Comparison of ENCODE assay signal across 3 cellular contexts in the genomic region with DNA sequence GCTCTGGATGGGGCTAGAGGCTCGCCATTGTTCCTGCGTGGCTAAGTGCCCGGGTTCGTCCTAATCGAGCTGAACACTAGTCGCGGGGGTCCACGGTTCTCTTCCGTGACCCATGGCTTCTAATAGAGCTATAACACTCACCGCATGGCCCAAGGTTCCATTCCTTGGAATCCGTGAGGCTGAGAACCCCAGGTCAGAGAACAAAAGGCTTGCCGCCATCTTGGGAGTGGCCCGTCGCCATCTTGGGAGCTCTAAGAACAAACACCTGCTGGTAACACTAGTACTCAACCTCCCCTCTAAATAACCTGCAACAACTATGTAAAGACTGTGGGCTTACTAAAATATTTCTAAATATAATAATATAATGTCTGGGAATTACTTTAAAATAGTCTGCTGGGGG. TPM values are rescaled to one million over a fixed set of nuclear protein-coding genes. Genes with fewer than 3 reads are reported as not detected.
DNase-seq lines count a peak whose midpoint lies in the region; ATAC-seq, FAIRE-seq and TF ChIP-seq lines count a peak whose summit lies in the region.
"Not testable (repeated sequence)": the region's sequence is repeated elsewhere in the genome, so short reads cannot be mapped to it uniquely, and the experiment has no call there.
"Had no signal": no experiment of that assay in that cellular context is flagged by ENCODE, and none has a peak within 500 bp of the region (broad histone marks: within the 10 kb centered on the region; RNA-seq: fewer than 3 reads in every experiment).

No MANE protein-coding gene starts in this region.

- not testable (repeated sequence) for H3K9me3 ChIP-seq in H1 (ENCODE audit: insufficient read depth in 2 of 2, low read depth in 1 of 2, low read length in 1 of 2)

- H3K4me3 ChIP-seq in GM23338; H1 (ENCODE audit: extremely low read depth in 1 of 4, insufficient read depth in 2 of 4, low read depth in 3 of 4, low read length in 4 of 4): not testable (repeated sequence)

- H2BK5ac ChIP-seq in H1 (ENCODE audit: low read depth, low read length), result not testable (repeated sequence)

- CTCF ChIA-PET in H1 (lab: Charles Lee; ENCODE audit: partially characterized antibody), result interaction anchor here (1.4 kb wide), 1 partner anchor 23 kb away, joined by 3 read pairs; no protein-coding TSS in a partner anchor

- H3K56ac ChIP-seq in H1 (replicated peaks; ENCODE audit: insufficient read length, low read depth, low read length), result not testable (repeated sequence)

- H3K9me3 Mint-ChIP-seq in GM23338, result not testable (repeated sequence)

- TF ChIP-seq POLR2A in H1 (IDR thresholded peaks at IDR 0.05; ENCODE audit: control extremely low read depth in 1 of 2, low read depth in 2 of 2, low read length in 2 of 2), result not testable (repeated sequence)

- not testable (repeated sequence) for H2BK12ac ChIP-seq in H1 (ENCODE audit: low read depth, low read length)

- not testable (repeated sequence) for ATAC-seq in GM23338

- not testable (repeated sequence) for H2BK15ac ChIP-seq in H1 (ENCODE audit: low read length)

- not testable (repeated sequence) for TF ChIP-seq CTCF in GM23338 (conservative IDR thresholded peaks at IDR 0.05; ENCODE audit: low read depth in 2 of 2); H1 (IDR thresholded peaks at IDR 0.05; ENCODE audit: control extremely low read depth in 1 of 3, insufficient read depth in 1 of 3, low read depth in 1 of 3, low read length in 3 of 3)

- not testable (repeated sequence) for H3K27ac Mint-ChIP-seq in GM23338

- POLR2A ChIA-PET in H1 (lab: Charles Lee; ENCODE audit: partially characterized antibody), result interaction anchor here (2.0 kb wide), 1 partner anchor 13 kb away, joined by 5 read pairs; no protein-coding TSS in a partner anchor

- H3K9me2 ChIP-seq in GM23338 (ENCODE audit: insufficient read depth), result not testable (repeated sequence)

- 98% methylated on average over 14 of the region's 14 CpGs; no CpG with 5 or more reads in 1 of the 2 experiments for WGBS in H1 (ENCODE audit: extremely low coverage in 1 of 2, insufficient coverage in 1 of 2, insufficient read length in 1 of 2, insufficient replicate concordance in 2 of 2, low coverage in 1 of 2, low lambda C conversion rate in 2 of 2, missing lambda C conversion rate in 1 of 2), 2 experiments

- not testable (repeated sequence) for TF ChIP-seq RAD21 in H1 (IDR thresholded peaks at IDR 0.05 in 1 of 2, conservative IDR thresholded peaks at IDR 0.05 in 1 of 2; ENCODE audit: low read depth in 2 of 2, low read length in 2 of 2)

- H3K23me2 ChIP-seq in H1 (ENCODE audit: low read depth, low read length), result not testable (repeated sequence)

- H2BK20ac ChIP-seq in H1 (ENCODE audit: low read length), result not testable (repeated sequence)

- not testable (repeated sequence) for H3K79me2 ChIP-seq in GM23338 (replicated peaks; ENCODE audit: insufficient read depth); H1 (ENCODE audit: control insufficient read depth in 1 of 2, insufficient read depth in 2 of 2, low read length in 2 of 2)

- H3K36me3 Mint-ChIP-seq in GM23338 (ENCODE audit: low read depth), result not testable (repeated sequence)

- not testable (repeated sequence) for H3K36me3 ChIP-seq in GM23338 (ENCODE audit: insufficient read depth); H1 (ENCODE audit: control insufficient read depth in 2 of 4, insufficient read depth in 4 of 4, low read length in 3 of 4)

- H3K4me3 Mint-ChIP-seq in GM23338, result not testable (repeated sequence)

- H3K27me3 ChIP-seq in GM23338 (ENCODE audit: insufficient read depth); H1 (replicated peaks in 1 of 4; ENCODE audit: control insufficient read depth in 3 of 4, extremely low read depth in 1 of 4, insufficient read depth in 3 of 4, low read length in 3 of 4): not testable (repeated sequence)

- not testable (repeated sequence) for H3K14ac ChIP-seq in H1 (ENCODE audit: insufficient read length)

- H3K23ac ChIP-seq in H1 (ENCODE audit: insufficient read length), result not testable (repeated sequence)

- H3K4me1 ChIP-seq in GM23338 (ENCODE audit: insufficient read depth); H1 (replicated peaks in 1 of 4; ENCODE audit: control insufficient read depth in 3 of 4, insufficient read depth in 4 of 4, low read length in 3 of 4): not testable (repeated sequence)

- not testable (repeated sequence) for H3K4ac ChIP-seq in H1 (replicated peaks; ENCODE audit: insufficient read length, low read depth, low read length)

- H2BK120ac ChIP-seq in H1 (replicated peaks; ENCODE audit: low read depth, low read length), result not testable (repeated sequence)

- FAIRE-seq in H1 (lab: Jason Lieb, UNC), result not testable (repeated sequence)

- H4K8ac ChIP-seq in H1 (ENCODE audit: extremely low read depth, insufficient read depth, low read length), result not testable (repeated sequence)

- not testable (repeated sequence) for H4K5ac ChIP-seq in H1 (ENCODE audit: insufficient read length, low read depth, low read length)

- H4K91ac ChIP-seq in H1 (replicated peaks; ENCODE audit: insufficient read length, low read length), result not testable (repeated sequence)

- peak overlapping the region; percentile 32 for H2AFZ ChIP-seq in GM23338
- H2AFZ ChIP-seq in H1 (ENCODE audit: low read length), result not testable (repeated sequence)

- H3K9ac ChIP-seq in H1 (replicated peaks in 1 of 4; ENCODE audit: extremely low read depth in 1 of 4, low read depth in 3 of 4, low read length in 3 of 4), result not testable (repeated sequence)

- H4K20me1 ChIP-seq in GM23338 (replicated peaks; ENCODE audit: insufficient read depth); H1 (replicated peaks in 1 of 2; ENCODE audit: control insufficient read depth in 1 of 2, insufficient read depth in 2 of 2, low read length in 2 of 2): not testable (repeated sequence)

- not testable (repeated sequence) for H3K27ac ChIP-seq in GM23338 (ENCODE audit: low read depth); H1 (ENCODE audit: low read depth, low read length)

- H3F3A ChIP-seq in GM23338 (replicated peaks; ENCODE audit: low read depth), result not testable (repeated sequence)

- H3K79me1 ChIP-seq in H1 (ENCODE audit: low read depth, low read length), result not testable (repeated sequence)

- not testable (repeated sequence) for H3K18ac ChIP-seq in H1 (ENCODE audit: extremely low read depth, low read length)

- H3K4me1 Mint-ChIP-seq in GM23338, result not testable (repeated sequence)

- not testable (repeated sequence) for H3K4me2 ChIP-seq in GM23338; H1 (ENCODE audit: insufficient read depth in 1 of 2, low read depth in 2 of 2, low read length in 2 of 2)

- not testable (repeated sequence) for TF ChIP-seq EP300 in H1 (IDR thresholded peaks at IDR 0.05; ENCODE audit: borderline replicate concordance in 1 of 2, low read depth in 2 of 2, low read length in 2 of 2)

- peaks cover 13% of the 10 kb centered on the region for H3K27me3 Mint-ChIP-seq in GM23338 (ENCODE audit: insufficient read depth, low read depth, poor library complexity)

- H2AK5ac ChIP-seq in H1 (ENCODE audit: low read depth, low read length), result not testable (repeated sequence)

- not testable (repeated sequence) for DNase-seq in GM23338 (ENCODE audit: low spot score); H1 (ENCODE audit: low read depth in 1 of 2, low spot score in 2 of 2)

TF ChIP-seq in H1, 55 proteins besides CTCF, POLR2A, EP300 and RAD21:
- peak; percentile 73; the same call in 1 of the 2 replicates for TF ChIP-seq YY1 (IDR thresholded peaks at IDR 0.05; ENCODE audit: low read depth, low read length)

RNA-seq across cellular contexts. Expression of a gene that starts 25.0 kb away (rescaled TPM):
- 5.8 and 7.9 TPM in 2 replicates for total RNA-seq in GM23338 (2014; rRNA removed; shearing (Covaris generic))
- polyA plus RNA-seq in GM23338 (2016; fragmentation: Nextera tagmentation; extraction: Ambion mirVana) (3.9 and 4.4 TPM in 2 replicates), H1 (2011; rRNA removed) (9.4 and 12.1 TPM in 2 replicates)
- 6.5 and 6.7 TPM in 2 replicates for total RNA-seq in H1 (2021; fragmentation: NEBNext Ultra II Directional; extraction: Animal tissue kit (Norgen Biotek cat#: 25700))
- polyA plus RNA-seq in H1 (2011; cell fraction: cytosol; rRNA removed), result 8.6 TPM
- 13.6 TPM for polyA plus RNA-seq in H1 (2011; cell fraction: nucleus; rRNA removed)
- polyA plus RNA-seq in H1 (2012, experiment 1 of 2), result 5.3 to 11.0 TPM (median 8.7 TPM) in 4 replicates
- polyA plus RNA-seq in H1 (2012, experiment 2 of 2), result 6.1 TPM
- polyA plus RNA-seq in H1 (2013, experiment 1 of 2), result 10.2 TPM
- polyA plus RNA-seq in H1 (2013, experiment 2 of 2), result 11.2 TPM
- polyA minus RNA-seq in H1 (2011; rRNA and poly(A)+ RNA removed), result 2.8 and 3.2 TPM in 2 replicates
- polyA minus RNA-seq in H1 (2011; cell fraction: cytosol; rRNA and poly(A)+ RNA removed), result 7.6 TPM
- 5.8 TPM for polyA minus RNA-seq in H1 (2011; cell fraction: nucleus; rRNA and poly(A)+ RNA removed)
- polyA plus RNA-seq: CD14-positive monocyte had no signal

RNA-seq across cellular contexts. Expression of a gene that starts 25.9 kb away (rescaled TPM):
- 253 and 262 TPM in 2 replicates for total RNA-seq in GM23338 (2014; rRNA removed; shearing (Covaris generic))
- 138 and 174 TPM in 2 replicates for polyA plus RNA-seq in GM23338 (2016; fragmentation: Nextera tagmentation; extraction: Ambion mirVana)
- 227 and 235 TPM in 2 replicates for total RNA-seq in H1 (2021; fragmentation: NEBNext Ultra II Directional; extraction: Animal tissue kit (Norgen Biotek cat#: 25700))
- polyA plus RNA-seq in H1 (2011; rRNA removed), result 57.1 and 122 TPM in 2 replicates
- polyA plus RNA-seq in H1 (2011; cell fraction: cytosol; rRNA removed), result 94.8 TPM
- 40.0 TPM for polyA plus RNA-seq in H1 (2011; cell fraction: nucleus; rRNA removed)
- polyA plus RNA-seq in H1 (2012, experiment 1 of 2), result 150 to 270 TPM (median 153 TPM) in 4 replicates
- polyA plus RNA-seq in H1 (2012, experiment 2 of 2), result 20.6 TPM
- polyA plus RNA-seq in H1 (2013, experiment 1 of 2), result 180 TPM
- 251 TPM for polyA plus RNA-seq in H1 (2013, experiment 2 of 2)
- polyA minus RNA-seq in H1 (2011; rRNA and poly(A)+ RNA removed), result 77.6 and 102 TPM in 2 replicates
- 80.7 TPM for polyA minus RNA-seq in H1 (2011; cell fraction: cytosol; rRNA and poly(A)+ RNA removed)
- 33.2 TPM for polyA minus RNA-seq in H1 (2011; cell fraction: nucleus; rRNA and poly(A)+ RNA removed)

RNA-seq across cellular contexts. Expression of a gene that starts 43.4 kb away (rescaled TPM):
- 39.8 and 59.2 TPM in 2 replicates for total RNA-seq in GM23338 (2014; rRNA removed; shearing (Covaris generic))
- polyA plus RNA-seq in GM23338 (2016; fragmentation: Nextera tagmentation; extraction: Ambion mirVana) (36.2 and 53.3 TPM in 2 replicates), H1 (2011; rRNA removed) (25.8 and 42.1 TPM in 2 replicates)
- 35.1 and 37.7 TPM in 2 replicates for total RNA-seq in H1 (2021; fragmentation: NEBNext Ultra II Directional; extraction: Animal tissue kit (Norgen Biotek cat#: 25700))
- 37.6 TPM for polyA plus RNA-seq in H1 (2011; cell fraction: cytosol; rRNA removed)
- polyA plus RNA-seq in H1 (2011; cell fraction: nucleus; rRNA removed), result 59.7 TPM
- polyA plus RNA-seq in H1 (2012, experiment 1 of 2), result 37.8 to 44.8 TPM (median 40.9 TPM) in 4 replicates
- 6.6 TPM for polyA plus RNA-seq in H1 (2012, experiment 2 of 2)
- 34.7 TPM for polyA plus RNA-seq in H1 (2013, experiment 1 of 2)
- polyA plus RNA-seq in H1 (2013, experiment 2 of 2), result 29.6 TPM
- polyA minus RNA-seq in H1 (2011; rRNA and poly(A)+ RNA removed), result 27.1 and 29.9 TPM in 2 replicates
- 29.1 TPM for polyA minus RNA-seq in H1 (2011; cell fraction: cytosol; rRNA and poly(A)+ RNA removed)
- polyA minus RNA-seq in H1 (2011; cell fraction: nucleus; rRNA and poly(A)+ RNA removed), result 37.0 TPM
